In genomic region chr2:69436594-69436936, GRCh38 we compare ENCODE assay signal across 8 cellular contexts. TPM values are rescaled to one million over a fixed set of nuclear protein-coding genes. Genes with fewer than 3 reads are reported as not detected.
DNase-seq lines count a peak whose midpoint lies in the region; ATAC-seq and TF ChIP-seq lines count a peak whose summit lies in the region.

No MANE protein-coding gene starts in this region.

- WGBS in mesodermal cell (ENCODE audit: insufficient coverage in 2 of 2), 2 experiments = 0 to 25% methylated on average over 2 of the region's 5 CpGs

- H3K4me1 ChIP-seq in HUES6 (ENCODE audit: control insufficient read depth, insufficient read depth, low read length) = peaks cover 22% of the 10 kb centered on the region
- peaks cover 4% of the 10 kb centered on the region for H3K4me1 ChIP-seq in mesodermal cell (ENCODE audit: control insufficient read depth, insufficient read depth, low read length, poor library complexity, severe bottlenecking)

- H3K27ac ChIP-seq in HUES6 (ENCODE audit: low read depth, low read length) (peak overlapping the region; percentile 67), brain microvascular endothelial cell (peak overlapping the region; percentile 83), mesodermal cell (ENCODE audit: low read depth, low read length, severe bottlenecking) (peak overlapping the region; percentile 91)

- H3K4me3 ChIP-seq in HUES6 (ENCODE audit: low read depth, low read length) (peak overlapping the region; percentile 79), brain microvascular endothelial cell (ENCODE audit: low read depth, low read length) (peak overlapping the region; percentile 89), mesodermal cell (ENCODE audit: extremely low read depth, insufficient read depth, low read length, poor library complexity, severe bottlenecking) (peak overlapping the region; percentile 65)

- in situ Hi-C loops in brain microvascular endothelial cell (cut with HindIII; ENCODE audit: low pct_ligation_motif_present, low sequenced_read_pairs) = no loop called here

- H3K9me3 ChIP-seq in HUES6 (ENCODE audit: control insufficient read depth, insufficient read depth, low read depth, low read length) (no peaks in the 10 kb centered on the region; the same call in 1 of the 2 replicates), mesodermal cell (ENCODE audit: control insufficient read depth, low read length) (no peaks in the 10 kb centered on the region)

- ATAC-seq in GM21576 (IDR thresholded peaks at IDR 0.05; ENCODE audit: unreplicated experiment) = no peak

- H3K27me3 ChIP-seq in HUES6 (ENCODE audit: control insufficient read depth, insufficient read depth, low read length) (no peaks in the 10 kb centered on the region), brain microvascular endothelial cell (replicated peaks) (no peaks in the 10 kb centered on the region)

- peaks cover 12% of the 10 kb centered on the region; the same call in 1 of the 2 replicates for H3K36me3 ChIP-seq in HUES6 (ENCODE audit: control insufficient read depth, insufficient read depth, low read length)
- no peaks in the 10 kb centered on the region for H3K36me3 ChIP-seq in brain microvascular endothelial cell (replicated peaks)
- H3K36me3 ChIP-seq in mesodermal cell (ENCODE audit: control insufficient read depth, insufficient read depth, low read length) = peaks cover 3% of the 10 kb centered on the region

- DNase-seq in NOMO-1 treated with DMSO at 0.1 percent for 48 hours (lab: John Stamatoyannopoulos, UW; ENCODE audit: unreplicated experiment) (peak; percentile 53), NOMO-1 treated with dmso at 0.1 percent for 144 hours (lab: John Stamatoyannopoulos, UW; ENCODE audit: unreplicated experiment) (no peak), brain microvascular endothelial cell (peak; percentile 20), NCI-H345 treated with DMSO at 0.1 percent for 48 hours (lab: John Stamatoyannopoulos, UW; ENCODE audit: unreplicated experiment) (no peak)
- no peak for DNase-seq in activated CD4-positive, CD25-positive, alpha-beta regulatory T cell (lab: John Stamatoyannopoulos, UW)

- H3K9ac ChIP-seq in HUES6 (ENCODE audit: low read length) = peak overlapping the region; percentile 92

- no peak for TF ChIP-seq CTCF in brain microvascular endothelial cell (IDR thresholded peaks at IDR 0.05; ENCODE audit: low read depth, low read length, missing control alignments)

RNA-seq across cellular contexts. Expression of gene NFU1, which starts 0.7 kb away (rescaled TPM):
- 55.9 TPM for polyA plus RNA-seq in mesodermal cell (2013, experiment 1 of 2)
- polyA plus RNA-seq in mesodermal cell (2013, experiment 2 of 2) = 60.9 TPM

RNA-seq across cellular contexts. Expression of gene GFPT1, which starts 49.5 kb away (rescaled TPM):
- polyA plus RNA-seq in mesodermal cell (2013, experiment 1 of 2) = 41.8 TPM
- polyA plus RNA-seq in mesodermal cell (2013, experiment 2 of 2) = 42.1 TPM

Comparison
In these comparisons a context has a peak if more than half of its experiments do, and no peak if none do; other contexts are left out.
1. DNase-seq: peak in NOMO-1 treated with DMSO at 0.1 percent for 48 hours (single experiment) and brain microvascular endothelial cell (single experiment); none in NOMO-1 treated with dmso at 0.1 percent for 144 hours (single experiment), NCI-H345 treated with DMSO at 0.1 percent for 48 hours (single experiment) and activated CD4-positive, CD25-positive, alpha-beta regulatory T cell (0 of 4).
2. Peak in every context shown above with its lines, with median percentiles within 50 percentile points of each other: H3K27ac ChIP-seq and H3K4me3 ChIP-seq.